Comparison of ENCODE assay signal across 9 cellular contexts in the genomic region with DNA sequence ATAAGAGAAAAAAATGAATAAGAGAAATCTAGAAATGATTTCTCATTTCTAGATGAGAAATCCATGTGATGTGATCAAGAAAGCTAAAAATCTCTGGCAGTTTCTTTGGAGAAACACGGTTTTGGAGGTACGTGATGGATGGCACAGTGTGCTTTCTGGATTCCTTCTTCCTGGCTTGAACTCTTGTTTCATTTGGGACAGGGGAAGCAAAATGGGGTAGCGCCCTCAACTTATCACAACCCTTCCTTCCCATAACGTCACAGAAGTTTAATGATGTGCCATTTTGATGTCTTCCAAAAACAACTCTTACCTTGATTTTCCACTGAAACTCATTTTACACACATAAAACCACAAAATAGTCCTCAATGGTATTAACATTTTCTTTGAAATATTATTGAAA.
"Had no signal": no experiment of that assay in that cellular context is flagged by ENCODE, and none has a peak within 500 bp of the region (broad histone marks: within the 10 kb centered on the region; RNA-seq: fewer than 3 reads in every experiment).

No MANE protein-coding gene starts in this region.

- DNase-seq: GM23248, GOT3, H7, H9, HCEC 1CT, HFFc6 had no signal

- H3K9me3 ChIP-seq: HAP-1 had no signal

- H3K4me1 ChIP-seq: HAP-1 had no signal

- H3K27ac ChIP-seq: GM23248 had no signal

- H3K4me3 ChIP-seq: GM23248, GM23338, HAP-1 had no signal

- H3K9ac ChIP-seq: GM23248 had no signal

- H3K36me3 ChIP-seq: HAP-1 had no signal

- H3K4me2 ChIP-seq: GM23338 had no signal

- ATAC-seq: GM23338, HCT116 had no signal

- H2AFZ ChIP-seq: GM23248, GM23338 had no signal
